In genomic region chr3:127628788-127629456, GRCh38 we compare ENCODE assay signal across 9 cellular contexts. TPM values are rescaled to one million over a fixed set of nuclear protein-coding genes. Genes with fewer than 3 reads are reported as not detected.
A peak's percentile ranks its signal among the peaks of the same experiment; 100 is the strongest.
DNase-seq lines count a peak whose midpoint lies in the region; ATAC-seq, FAIRE-seq and TF ChIP-seq lines count a peak whose summit lies in the region.
"Had no signal": no experiment of that assay in that cellular context is flagged by ENCODE, and none has a peak within 500 bp of the region (broad histone marks: within the 10 kb centered on the region; RNA-seq: fewer than 3 reads in every experiment).

TSS of gene PODXL2 (plus strand) at chr3:127629185. CDS start at chr3:127629220, 35 bp downstream.

- peak within 1 kb of the TSS; percentile 42 for H3K4me3 ChIP-seq in cardiac fibroblast (replicated peaks in 1 of 2; ENCODE audit: low read depth in 2 of 2, low read length in 2 of 2)
- H3K4me3 ChIP-seq in skin epidermis = peak within 1 kb of the TSS; percentile 26 to 52 (median 38)

- peak within 1 kb of the TSS; percentile 84 to 96 (median 85) for H3K4me3 Mint-ChIP-seq in T-cell

- peak; percentile 52 to 68 (median 64) for ATAC-seq in T-cell (replicated peaks in 1 of 4)

- H3K27ac Mint-ChIP-seq in T-cell = peak within 1 kb of the TSS; percentile 25 to 52

- peaks cover 16 to 38% of the 10 kb centered on the region in 2 donors for H3K27me3 Mint-ChIP-seq in T-cell

- POLR2A ChIA-PET in T-cell (lab: Charles Lee) = no interaction called here

- peaks cover 24 to 38% (median 38%) of the 10 kb centered on the region in 3 donors for H3K4me1 Mint-ChIP-seq in T-cell

- H3K27ac ChIP-seq in skin epidermis = no peak within 1 kb of the TSS

- no peak for FAIRE-seq in HTR-8/SVneo (lab: Jason Lieb, UNC)
- FAIRE-seq: G401.6 had no signal

- CTCF ChIA-PET in T-cell (lab: Charles Lee) = no interaction called here

- no peaks in the 10 kb centered on the region for H3K36me3 Mint-ChIP-seq in T-cell

- no peaks in the 10 kb centered on the region for H3K9me3 Mint-ChIP-seq in T-cell

- no peak for TF ChIP-seq CTCF in cardiac fibroblast (IDR thresholded peaks at IDR 0.05; ENCODE audit: low read depth, low read length)

- DNase-seq in NCI-H1436 (lab: John Stamatoyannopoulos, UW) = peak; percentile 77
- DNase-seq in NCI-H1436 treated with DMSO at 0.1 percent for 48 hours (lab: John Stamatoyannopoulos, UW) = no peak
- DNase-seq in HTR-8/SVneo (ENCODE audit: insufficient read length, low spot score) = peak; percentile 54
- DNase-seq in T-cell = peak in 16 of 34 experiments; percentile 4 to 38 (median 18)
- DNase-seq in cardiac fibroblast (ENCODE audit: low read depth in 2 of 2) = peak; percentile 43 to 66
- peak; percentile 36 for DNase-seq in inferior parietal cortex (ENCODE audit: extremely low spot score)
- DNase-seq in OCI-M1 (lab: John Stamatoyannopoulos, UW) = no peak

RNA-seq across cellular contexts. Expression of gene PODXL2, which starts in this region (rescaled TPM):
- total RNA-seq in T-cell = 1 to 10 TPM; 2.0 to 4.7 (median 4.2) TPM

Comparison
In these comparisons a context has a peak if more than half of its experiments do, and no peak if none do; other contexts are left out.
1. DNase-seq: peak in NCI-H1436 (single experiment), HTR-8/SVneo (single experiment), cardiac fibroblast (2 of 2) and inferior parietal cortex (single experiment); none in NCI-H1436 treated with DMSO at 0.1 percent for 48 hours (single experiment) and OCI-M1 (single experiment).